Comparison of ENCODE assay signal across 8 cellular contexts in genomic region chr7:98251844-98252639, GRCh38. TPM values are rescaled to one million over a fixed set of nuclear protein-coding genes. Genes with fewer than 3 reads are reported as not detected.
DNase-seq lines count a peak whose midpoint lies in the region; ATAC-seq, FAIRE-seq and TF ChIP-seq lines count a peak whose summit lies in the region.

TECPR1 (minus strand) TSS chr7:98252232; CDS start chr7:98246146, 6,086 bp downstream.

- FAIRE-seq in urothelium cell line (lab: Jason Lieb, UNC): peak; percentile 99

- peaks cover 25% of the 10 kb centered on the region for H3K36me3 Mint-ChIP-seq in T-helper 1 cell treated with Interleukin-12 subunit alpha and Interleukin-12 subunit beta and Interleukin-4 antibody, amounts not matched to agents 30 μg/mL and 1 μg/mL, for 36 hours (ENCODE audit: low read depth)

- H3K27me3 Mint-ChIP-seq in T-helper 1 cell treated with Interleukin-12 subunit alpha and Interleukin-12 subunit beta and Interleukin-4 antibody, amounts not matched to agents 30 μg/mL and 1 μg/mL, for 36 hours (ENCODE audit: low read depth): no peaks in the 10 kb centered on the region

- DNase-seq in NCI-H1694 (lab: John Stamatoyannopoulos, UW): peak; percentile 73
- DNase-seq in amniotic stem cell (lab: John Stamatoyannopoulos, UW): peak; percentile 84
- DNase-seq in right atrium auricular region (ENCODE audit: low spot score): peak; percentile 96
- DNase-seq in pulmonary artery endothelial cell (ENCODE audit: low read depth, low spot score): no peak
- DNase-seq in urothelium cell line (ENCODE audit: low spot score): peak; percentile 100

- TF ChIP-seq CTCF in right atrium auricular region (IDR thresholded peaks at IDR 0.05): no peak

- H3K4me1 ChIP-seq in right atrium auricular region: peaks cover 0 to 36% of the 10 kb centered on the region in 2 donors

- H3K27ac ChIP-seq in right atrium auricular region: peak within 1 kb of the TSS; percentile 75 to 84

- peak within 1 kb of the TSS; percentile 99 for H3K27ac Mint-ChIP-seq in T-helper 1 cell treated with Interleukin-12 subunit alpha and Interleukin-12 subunit beta and Interleukin-4 antibody, amounts not matched to agents 30 μg/mL and 1 μg/mL, for 36 hours

- H3K27me3 ChIP-seq in right atrium auricular region: no peaks in the 10 kb centered on the region

- peak within 1 kb of the TSS; percentile 73 to 85 for H3K4me3 ChIP-seq in right atrium auricular region

- peak; percentile 99 for ATAC-seq in GM18498 (IDR thresholded peaks at IDR 0.05; ENCODE audit: unreplicated experiment)
- ATAC-seq in HG02885 (IDR thresholded peaks at IDR 0.05; ENCODE audit: poor library complexity, unreplicated experiment): peak; percentile 98

- peak within 1 kb of the TSS; percentile 94 for H3K4me3 Mint-ChIP-seq in T-helper 1 cell treated with Interleukin-12 subunit alpha and Interleukin-12 subunit beta and Interleukin-4 antibody, amounts not matched to agents 30 μg/mL and 1 μg/mL, for 36 hours

- peaks cover 50% of the 10 kb centered on the region for H3K4me1 Mint-ChIP-seq in T-helper 1 cell treated with Interleukin-12 subunit alpha and Interleukin-12 subunit beta and Interleukin-4 antibody, amounts not matched to agents 30 μg/mL and 1 μg/mL, for 36 hours (ENCODE audit: low read depth)

- H3K9me3 ChIP-seq in right atrium auricular region: no peaks in the 10 kb centered on the region

- no peaks in the 10 kb centered on the region for H3K9me3 Mint-ChIP-seq in T-helper 1 cell treated with Interleukin-12 subunit alpha and Interleukin-12 subunit beta and Interleukin-4 antibody, amounts not matched to agents 30 μg/mL and 1 μg/mL, for 36 hours

- no peaks in the 10 kb centered on the region for H3K36me3 ChIP-seq in right atrium auricular region

RNA-seq across cellular contexts. Expression of gene TECPR1, which starts in this region (rescaled TPM):
- total RNA-seq in right atrium auricular region (10 to 100 TPM; 11.5 to 13.9 TPM), pulmonary artery endothelial cell (82.6 and 93.5 TPM in 2 replicates)
